ENCODE assay signal across 1 cellular context in the genomic region with DNA sequence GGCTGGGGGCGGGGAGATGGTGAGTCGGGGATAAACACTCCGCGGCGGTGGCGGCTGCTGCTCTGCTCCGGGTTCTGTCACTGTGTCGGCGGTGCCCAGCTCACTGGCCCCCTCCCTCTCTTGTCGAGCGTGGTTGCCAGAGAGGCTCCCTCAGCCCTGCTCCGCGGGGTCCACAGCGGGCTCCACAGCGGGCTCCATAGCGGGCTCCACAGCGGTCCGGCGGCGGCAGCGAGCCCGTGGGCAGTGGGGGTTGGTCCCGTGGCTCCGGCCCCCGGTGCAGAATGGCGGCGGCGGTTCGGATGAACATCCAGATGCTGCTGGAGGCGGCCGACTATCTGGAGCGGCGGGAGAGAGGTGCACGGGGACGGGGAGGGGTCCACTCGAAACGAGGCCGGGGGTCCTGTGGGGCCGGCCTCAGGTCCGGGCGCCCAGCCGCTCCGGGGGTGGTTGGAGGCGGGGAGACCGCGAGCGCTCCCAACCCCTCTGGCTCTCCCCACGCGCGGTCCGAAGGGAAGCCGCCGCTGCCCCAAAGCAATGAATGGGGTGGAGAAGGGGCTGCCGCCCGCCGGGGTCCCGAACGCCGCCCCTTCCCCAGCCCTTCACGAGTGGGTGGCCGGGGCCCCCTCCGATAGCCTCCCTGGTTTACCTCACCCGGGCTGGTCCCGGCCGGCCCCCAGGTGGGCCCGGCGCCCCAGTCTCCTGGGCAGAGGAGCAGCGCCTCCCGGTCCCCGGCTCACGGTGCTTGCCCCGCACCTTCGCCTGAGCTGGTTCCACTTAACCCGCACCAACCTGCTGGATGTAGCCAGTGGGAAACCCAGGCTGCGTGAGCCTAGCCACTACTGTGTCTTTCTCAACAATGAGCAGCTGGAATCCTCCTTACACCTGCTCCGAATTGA.
TF ChIP-seq lines count a peak whose summit lies in the region.

A gene with protein sequence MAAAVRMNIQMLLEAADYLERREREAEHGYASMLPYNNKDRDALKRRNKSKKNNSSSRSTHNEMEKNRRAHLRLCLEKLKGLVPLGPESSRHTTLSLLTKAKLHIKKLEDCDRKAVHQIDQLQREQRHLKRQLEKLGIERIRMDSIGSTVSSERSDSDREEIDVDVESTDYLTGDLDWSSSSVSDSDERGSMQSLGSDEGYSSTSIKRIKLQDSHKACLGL (plus strand): TSS at position 60 of the 896 bp plus-strand sequence. CDS start 222 bp downstream, at position 282.

TF ChIP-seq in endothelial cell of umbilical vein, 7 proteins besides CTCF, POLR2A, EP300 and RAD21 (continued from another document):
- TF ChIP-seq, protein P1, sequence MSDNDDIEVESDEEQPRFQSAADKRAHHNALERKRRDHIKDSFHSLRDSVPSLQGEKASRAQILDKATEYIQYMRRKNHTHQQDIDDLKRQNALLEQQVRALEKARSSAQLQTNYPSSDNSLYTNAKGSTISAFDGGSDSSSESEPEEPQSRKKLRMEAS (IDR thresholded peaks at IDR 0.05; ENCODE audit: insufficient read depth, insufficient read length): no peak
